In genomic region chr12:55822228-55822627, GRCh38 we compare ENCODE assay signal across 10 cellular contexts. TPM values are rescaled to one million over a fixed set of nuclear protein-coding genes. Genes with fewer than 3 reads are reported as not detected.
DNase-seq lines count a peak whose midpoint lies in the region; ATAC-seq, FAIRE-seq and TF ChIP-seq lines count a peak whose summit lies in the region.
"Had no signal": no experiment of that assay in that cellular context is flagged by ENCODE, and none has a peak within 500 bp of the region (broad histone marks: within the 10 kb centered on the region; RNA-seq: fewer than 3 reads in every experiment).

No MANE protein-coding gene starts in this region.

- no peak overlapping the region for H4K5ac ChIP-seq in H9 (ENCODE audit: insufficient read length, low read depth, low read length)

- peaks cover 10% of the 10 kb centered on the region for H3K23me2 ChIP-seq in H9 (ENCODE audit: insufficient read length, low read depth, low read length, poor library complexity, severe bottlenecking)

- H3K36me3 Mint-ChIP-seq in CD14-positive monocyte (peaks cover 45 to 50% of the 10 kb centered on the region in 2 donors), H9 (ENCODE audit: insufficient read depth in 1 of 3, low read depth in 3 of 3) (peaks cover 29 to 57% (median 52%) of the 10 kb centered on the region in 3 experiments; a peak in 6 of 7 replicates)
- peaks cover 56% of the 10 kb centered on the region for H3K36me3 Mint-ChIP-seq in activated T-helper 2 cell treated with anti-CD3 and anti-CD28 coated beads, Interferon-gamma antibody, Interleukin-2, Interleukin-4, amounts not matched to agents 10 μg/mL and 5 μg/mL and 100 μg/mL, durations not matched to agents 14 hours and 24 hours and 36 hours (ENCODE audit: low read depth)

- FAIRE-seq in keratinocyte (lab: Jason Lieb, UNC), result no peak

- H3K27ac ChIP-seq in H9 (ENCODE audit: insufficient read length, low read depth, low read length), result no peak overlapping the region
- H3K27ac ChIP-seq in keratinocyte (ENCODE audit: control insufficient read depth, insufficient read depth, low read length), result no peak overlapping the region
- H3K27ac ChIP-seq: ovary had no signal

- H3K27me3 Mint-ChIP-seq in CD14-positive monocyte (ENCODE audit: low read depth in 3 of 3), result no peaks in the 10 kb centered on the region
- no peaks in the 10 kb centered on the region for H3K27me3 Mint-ChIP-seq in H9 (ENCODE audit: low read depth)
- H3K27me3 Mint-ChIP-seq in activated T-helper 2 cell treated with anti-CD3 and anti-CD28 coated beads, Interferon-gamma antibody, Interleukin-2, Interleukin-4, amounts not matched to agents 10 μg/mL and 5 μg/mL and 100 μg/mL, durations not matched to agents 14 hours and 24 hours and 36 hours (ENCODE audit: low read depth), result no peaks in the 10 kb centered on the region

- dilution Hi-C loops in keratinocyte (cut with MboI; ENCODE audit: extremely low pct_ligation_motif_present, low sequenced_read_pairs), result no loop called here

- H3K14ac ChIP-seq in H9 (ENCODE audit: insufficient read depth, low read length), result no peak overlapping the region

- no peak overlapping the region for H2BK5ac ChIP-seq in H9 (ENCODE audit: insufficient read length, low read length)

- H3K4me3 ChIP-seq in keratinocyte (ENCODE audit: control insufficient read depth in 2 of 3, extremely low read depth in 1 of 3, insufficient read depth in 2 of 3, low read depth in 1 of 3, low read length in 3 of 3), result no peak overlapping the region
- H3K4me3 ChIP-seq: ovary had no signal

- no peak overlapping the region for H3T11ph ChIP-seq in H9 (ENCODE audit: low read length)

- intact Hi-C loops in CD14-positive monocyte (cut with micrococcal nuclease), result loop anchor here in 1 of 2 donors (10.0 kb wide), 1 partner anchor 293 kb away; the partner anchor contains the start of genes RPL41 and ZC3H10
- intact Hi-C loops in activated T-helper 2 cell treated with anti-CD3 and anti-CD28 coated beads, Interferon-gamma antibody, Interleukin-2, Interleukin-4, amounts not matched to agents 10 μg/mL and 5 μg/mL and 100 μg/mL, durations not matched to agents 14 hours and 24 hours and 36 hours (cut with micrococcal nuclease), result no loop called here

- ATAC-seq in left lobe of liver (no peak), HG02623 (IDR thresholded peaks at IDR 0.05; ENCODE audit: unreplicated experiment) (no peak)

- peaks cover 31% of the 10 kb centered on the region for H3K4me1 Mint-ChIP-seq in CD14-positive monocyte
- H3K4me1 Mint-ChIP-seq in H9, result peaks cover 26 to 28% of the 10 kb centered on the region in 2 experiments
- H3K4me1 Mint-ChIP-seq in activated T-helper 2 cell treated with anti-CD3 and anti-CD28 coated beads, Interferon-gamma antibody, Interleukin-2, Interleukin-4, amounts not matched to agents 10 μg/mL and 5 μg/mL and 100 μg/mL, durations not matched to agents 14 hours and 24 hours and 36 hours (ENCODE audit: low read depth), result peaks cover 29% of the 10 kb centered on the region

- H2AFZ ChIP-seq in H9 (ENCODE audit: low read length) (no peak overlapping the region), keratinocyte (ENCODE audit: control insufficient read depth, low read length) (no peak overlapping the region)

- no peaks in the 10 kb centered on the region for H3K9me3 ChIP-seq in H9 (ENCODE audit: control insufficient read depth, low read depth, low read length)
- no peaks in the 10 kb centered on the region for H3K9me3 ChIP-seq in keratinocyte (ENCODE audit: control insufficient read depth, low read depth, low read length)
- H3K9me3 ChIP-seq: ovary had no signal

- H3K4me2 ChIP-seq in H9 (ENCODE audit: insufficient read depth, insufficient read length, low read length), result no peak overlapping the region
- H3K4me2 ChIP-seq in keratinocyte (ENCODE audit: control insufficient read depth, extremely low read depth, insufficient read depth, low read depth, low read length), result no peak overlapping the region

- no peak overlapping the region for H3K9ac ChIP-seq in H9 (ENCODE audit: extremely low read depth, insufficient read length, low read length)
- no peak overlapping the region for H3K9ac ChIP-seq in keratinocyte (ENCODE audit: control insufficient read depth, extremely low read depth, insufficient read depth, low read length)

- no peaks in the 10 kb centered on the region for H3K27me3 ChIP-seq in H9 (ENCODE audit: insufficient read depth, low read length)
- H3K27me3 ChIP-seq in keratinocyte (ENCODE audit: control insufficient read depth, extremely low read depth, insufficient read depth, low read length), result no peaks in the 10 kb centered on the region
- H3K27me3 ChIP-seq: ovary had no signal

- TF ChIP-seq CTCF in CD14-positive monocyte (IDR thresholded peaks at IDR 0.05) (no peak), H9 (conservative IDR thresholded peaks at IDR 0.05) (peak; percentile 66), keratinocyte (optimal IDR thresholded peaks at IDR 0.05 in 1 of 3, IDR thresholded peaks at IDR 0.05 in 1 of 3, conservative IDR thresholded peaks at IDR 0.05 in 1 of 3; ENCODE audit: extremely low read depth in 1 of 3, insufficient read depth in 2 of 3, low read length in 3 of 3) (peak; percentile 23 to 57 (median 32))

- H3K18ac ChIP-seq in H9 (ENCODE audit: insufficient read length, low read depth, low read length), result no peak overlapping the region

- H3K4me1 ChIP-seq in H9 (ENCODE audit: insufficient read depth, low read length) (no peaks in the 10 kb centered on the region), keratinocyte (ENCODE audit: control insufficient read depth, extremely low read depth, insufficient read depth, low read length) (peaks cover 9% of the 10 kb centered on the region)

- H3K27ac Mint-ChIP-seq in CD14-positive monocyte (peak overlapping the region in 4 of 7 donors; percentile 1 to 60 (median 45)), H9 (peak overlapping the region in 1 of 3 experiments; percentile 79; a peak in 4 of 7 replicates)
- peak overlapping the region; percentile 18 for H3K27ac Mint-ChIP-seq in activated T-helper 2 cell treated with anti-CD3 and anti-CD28 coated beads, Interferon-gamma antibody, Interleukin-2, Interleukin-4, amounts not matched to agents 10 μg/mL and 5 μg/mL and 100 μg/mL, durations not matched to agents 14 hours and 24 hours and 36 hours

- H4K91ac ChIP-seq in H9 (ENCODE audit: insufficient read length, low read depth, low read length), result no peak overlapping the region

- H3K36me3 ChIP-seq in keratinocyte (ENCODE audit: control insufficient read depth in 2 of 2, extremely low read depth in 1 of 2, insufficient read depth in 2 of 2, low read length in 2 of 2), result peaks cover 24 to 31% of the 10 kb centered on the region in 2 experiments
- H3K36me3 ChIP-seq: ovary had no signal

- H2BK120ac ChIP-seq in H9 (ENCODE audit: low read depth, low read length, poor library complexity, severe bottlenecking), result no peak overlapping the region

- H3K79me2 ChIP-seq in H9 (ENCODE audit: insufficient read depth, low read length) (peaks cover 4% of the 10 kb centered on the region; the same call in 1 of the 2 replicates), keratinocyte (ENCODE audit: control insufficient read depth, insufficient read depth, low read length) (peaks cover 39% of the 10 kb centered on the region)

- H3K9me3 Mint-ChIP-seq in CD14-positive monocyte (no peaks in the 10 kb centered on the region), H9 (no peaks in the 10 kb centered on the region)
- H3K9me3 Mint-ChIP-seq in activated T-helper 2 cell treated with anti-CD3 and anti-CD28 coated beads, Interferon-gamma antibody, Interleukin-2, Interleukin-4, amounts not matched to agents 10 μg/mL and 5 μg/mL and 100 μg/mL, durations not matched to agents 14 hours and 24 hours and 36 hours, result no peaks in the 10 kb centered on the region

- no peak overlapping the region for H3K4me3 Mint-ChIP-seq in CD14-positive monocyte
- no peak overlapping the region for H3K4me3 Mint-ChIP-seq in H9
- H3K4me3 Mint-ChIP-seq in activated T-helper 2 cell treated with anti-CD3 and anti-CD28 coated beads, Interferon-gamma antibody, Interleukin-2, Interleukin-4, amounts not matched to agents 10 μg/mL and 5 μg/mL and 100 μg/mL, durations not matched to agents 14 hours and 24 hours and 36 hours (ENCODE audit: low read depth), result no peak overlapping the region

- no peak overlapping the region for H2AK5ac ChIP-seq in H9 (ENCODE audit: insufficient read length, low read length)

- H2BK15ac ChIP-seq in H9 (ENCODE audit: low read depth, low read length), result no peak overlapping the region

- H3K9me1 ChIP-seq in keratinocyte (ENCODE audit: control insufficient read depth, extremely low read depth, insufficient read depth, low read length), result peaks cover 3% of the 10 kb centered on the region

- peaks cover 2% of the 10 kb centered on the region for H3K79me1 ChIP-seq in H9 (ENCODE audit: insufficient read depth, low read depth, low read length, poor library complexity, severe bottlenecking)

- H3K23ac ChIP-seq in H9 (ENCODE audit: insufficient read length, low read depth, low read length), result no peak overlapping the region

- no peaks in the 10 kb centered on the region for H4K20me1 ChIP-seq in H9 (ENCODE audit: control insufficient read depth, insufficient read depth, insufficient read length)
- H4K20me1 ChIP-seq in keratinocyte (ENCODE audit: control insufficient read depth, extremely low read depth, insufficient read depth, low read length), result no peaks in the 10 kb centered on the region

- no peak overlapping the region for H3K4ac ChIP-seq in H9 (ENCODE audit: low read depth, low read length)

- WGBS in H9 (ENCODE audit: extremely low coverage, insufficient read length, low lambda C conversion rate), result no CpG with 5 or more reads among the region's 6 CpGs

- no peak overlapping the region for H2BK12ac ChIP-seq in H9 (ENCODE audit: insufficient read length, low read depth, low read length)

- no peak overlapping the region for H2BK20ac ChIP-seq in H9 (ENCODE audit: low read depth, low read length, poor library complexity, severe bottlenecking)

- DNase-seq in CD14-positive monocyte (ENCODE audit: low spot score), result no peak
- no peak for DNase-seq in H9
- no peak for DNase-seq in activated T-helper 2 cell treated with anti-CD3 and anti-CD28 coated beads, Interferon-gamma antibody, Interleukin-2, Interleukin-4, amounts not matched to agents 10 μg/mL and 5 μg/mL and 100 μg/mL, durations not matched to agents 14 hours and 24 hours and 36 hours (ENCODE audit: low spot score)
- no peak for DNase-seq in keratinocyte (ENCODE audit: low read depth, low spot score)
- DNase-seq in NCI-H1092 treated with DMSO at 0.1 percent for 48 hours (lab: John Stamatoyannopoulos, UW), result no peak
- no peak for DNase-seq in NCI-H187 treated with DMSO at 0.1 percent for 48 hours (lab: John Stamatoyannopoulos, UW)
- DNase-seq in left lobe of liver (ENCODE audit: low spot score), result no peak
- DNase-seq: ovary, T1000 had no signal

- H4K8ac ChIP-seq in H9 (replicated peaks; ENCODE audit: insufficient read length, low read depth, low read length), result no peak overlapping the region

- H3K56ac ChIP-seq in H9 (ENCODE audit: insufficient read length, low read depth, low read length), result no peak overlapping the region

RNA-seq across cellular contexts. Expression of gene ORMDL2, which starts 4.4 kb away (rescaled TPM):
- polyA plus RNA-seq in CD14-positive monocyte, result 100 to 1,000 TPM; 137 to 140 TPM
- 51.3 and 53.1 TPM in 2 replicates for total RNA-seq in H9 (2021)
- 58.6 and 59.2 TPM in 2 replicates for total RNA-seq in activated T-helper 2 cell treated with anti-CD3 and anti-CD28 coated beads, Interferon-gamma antibody, Interleukin-2, Interleukin-4, amounts not matched to agents 10 μg/mL and 5 μg/mL and 100 μg/mL, durations not matched to agents 14 hours and 24 hours and 36 hours
- 108 to 129 TPM (median 114 TPM) in 3 replicates for polyA plus RNA-seq in keratinocyte
- polyA plus RNA-seq in keratinocyte (2011; ENCODE audit: low read depth), result 63.5 TPM
- 100 and 171 TPM in 2 replicates for polyA plus RNA-seq in keratinocyte (2011; cell fraction: cytosol; rRNA removed)
- polyA plus RNA-seq in keratinocyte (2011; cell fraction: nucleus; rRNA removed), result 105 and 110 TPM in 2 replicates
- polyA plus RNA-seq in keratinocyte (2012; ENCODE audit: low replicate concordance), result 132 and 146 TPM in 2 replicates
- 124 to 182 TPM (median 134 TPM) in 3 replicates for polyA minus RNA-seq in keratinocyte
- 51.4 TPM for polyA minus RNA-seq in keratinocyte (2011; cell fraction: cytosol; rRNA and poly(A)+ RNA removed)
- polyA minus RNA-seq in keratinocyte (2011; cell fraction: nucleus; rRNA and poly(A)+ RNA removed), result 22.3 and 42.8 TPM in 2 replicates
- total RNA-seq in left lobe of liver, result 28.4 TPM

RNA-seq across cellular contexts. Expression of gene SARNP, which starts 4.7 kb away (rescaled TPM):
- polyA plus RNA-seq in CD14-positive monocyte (100 to 1,000 TPM in 1 of 2 donors, 10 to 100 TPM in 1; 98.6 to 139 TPM), keratinocyte (117 to 168 TPM (median 119 TPM) in 3 replicates)
- total RNA-seq in H9 (2021) (122 and 127 TPM in 2 replicates), left lobe of liver (11.9 TPM)
- total RNA-seq in activated T-helper 2 cell treated with anti-CD3 and anti-CD28 coated beads, Interferon-gamma antibody, Interleukin-2, Interleukin-4, amounts not matched to agents 10 μg/mL and 5 μg/mL and 100 μg/mL, durations not matched to agents 14 hours and 24 hours and 36 hours, result 78.3 and 82.2 TPM in 2 replicates
- 133 TPM for polyA plus RNA-seq in keratinocyte (2011; ENCODE audit: low read depth)
- polyA plus RNA-seq in keratinocyte (2011; cell fraction: cytosol; rRNA removed), result 130 and 221 TPM in 2 replicates
- polyA plus RNA-seq in keratinocyte (2011; cell fraction: nucleus; rRNA removed), result 66.9 and 91.2 TPM in 2 replicates
- polyA plus RNA-seq in keratinocyte (2012; ENCODE audit: low replicate concordance), result 74.4 and 117 TPM in 2 replicates
- 10.2 to 45.4 TPM (median 20.8 TPM) in 3 replicates for polyA minus RNA-seq in keratinocyte
- polyA minus RNA-seq in keratinocyte (2011; cell fraction: cytosol; rRNA and poly(A)+ RNA removed), result 24.0 TPM
- 9.4 and 20.0 TPM in 2 replicates for polyA minus RNA-seq in keratinocyte (2011; cell fraction: nucleus; rRNA and poly(A)+ RNA removed)

RNA-seq across cellular contexts. Expression of gene DNAJC14, which starts 7.2 kb away (rescaled TPM):
- 10 to 100 TPM; 24.2 to 26.2 TPM for polyA plus RNA-seq in CD14-positive monocyte
- 33.7 and 37.1 TPM in 2 replicates for total RNA-seq in H9 (2021)
- total RNA-seq in activated T-helper 2 cell treated with anti-CD3 and anti-CD28 coated beads, Interferon-gamma antibody, Interleukin-2, Interleukin-4, amounts not matched to agents 10 μg/mL and 5 μg/mL and 100 μg/mL, durations not matched to agents 14 hours and 24 hours and 36 hours, result 34.8 and 35.2 TPM in 2 replicates
- 6.1 to 8.5 TPM (median 7.7 TPM) in 3 replicates for polyA plus RNA-seq in keratinocyte
- polyA plus RNA-seq in keratinocyte (2011; ENCODE audit: low read depth), result 5.6 TPM
- 7.6 and 9.4 TPM in 2 replicates for polyA plus RNA-seq in keratinocyte (2011; cell fraction: cytosol; rRNA removed)
- 14.4 and 17.6 TPM in 2 replicates for polyA plus RNA-seq in keratinocyte (2011; cell fraction: nucleus; rRNA removed)
- polyA plus RNA-seq in keratinocyte (2012; ENCODE audit: low replicate concordance), result 9.4 and 17.2 TPM in 2 replicates
- 3.1 to 18.7 TPM (median 4.1 TPM) in 3 replicates for polyA minus RNA-seq in keratinocyte
- 5.0 TPM for polyA minus RNA-seq in keratinocyte (2011; cell fraction: cytosol; rRNA and poly(A)+ RNA removed)
- polyA minus RNA-seq in keratinocyte (2011; cell fraction: nucleus; rRNA and poly(A)+ RNA removed), result 3.7 and 10.3 TPM in 2 replicates
- total RNA-seq in left lobe of liver, result 14.2 TPM

RNA-seq across cellular contexts. Expression of gene MMP19, which starts 20.5 kb away (rescaled TPM):
- polyA plus RNA-seq in CD14-positive monocyte (1 to 10 TPM in 1 of 2 donors, under 1 TPM in 1; 0.81 to 1.0 TPM), keratinocyte (2.2 to 4.1 TPM (median 2.7 TPM) in 3 replicates)
- total RNA-seq in H9 (2021) (1.7 and 2.4 TPM in 2 replicates), left lobe of liver (2.2 TPM)
- total RNA-seq in activated T-helper 2 cell treated with anti-CD3 and anti-CD28 coated beads, Interferon-gamma antibody, Interleukin-2, Interleukin-4, amounts not matched to agents 10 μg/mL and 5 μg/mL and 100 μg/mL, durations not matched to agents 14 hours and 24 hours and 36 hours, result not detected in 2 replicates
- 0.35 TPM for polyA plus RNA-seq in keratinocyte (2011; ENCODE audit: low read depth)
- 1.1 and 1.6 TPM in 2 replicates for polyA plus RNA-seq in keratinocyte (2011; cell fraction: cytosol; rRNA removed)
- 5.9 and 6.9 TPM in 2 replicates for polyA plus RNA-seq in keratinocyte (2011; cell fraction: nucleus; rRNA removed)
- polyA plus RNA-seq in keratinocyte (2012; ENCODE audit: low replicate concordance), result 0.49 and 3.8 TPM in 2 replicates
- polyA minus RNA-seq in keratinocyte, result 1.1 to 4.0 TPM (median 1.2 TPM) in 3 replicates
- polyA minus RNA-seq in keratinocyte (2011; cell fraction: cytosol; rRNA and poly(A)+ RNA removed), result not detected
- 2.1 and 3.0 TPM in 2 replicates for polyA minus RNA-seq in keratinocyte (2011; cell fraction: nucleus; rRNA and poly(A)+ RNA removed)
